In genomic region chr14:79596531-79596930, GRCh38 we compare ENCODE assay signal across 18 cellular contexts.
DNase-seq lines count a peak whose midpoint lies in the region; ATAC-seq and TF ChIP-seq lines count a peak whose summit lies in the region.
"Had no signal": no experiment of that assay in that cellular context is flagged by ENCODE, and none has a peak within 500 bp of the region (broad histone marks: within the 10 kb centered on the region; RNA-seq: fewer than 3 reads in every experiment).

No MANE protein-coding gene starts in this region.

- H2BK120ac ChIP-seq in mesenchymal stem cell (ENCODE audit: low read depth, low read length) = no peak overlapping the region

- no peaks in the 10 kb centered on the region for H3K27me3 ChIP-seq in Caco-2 (replicated peaks; ENCODE audit: control insufficient read depth, insufficient read depth, low read length)
- H3K27me3 ChIP-seq in mesenchymal stem cell (ENCODE audit: control insufficient read depth in 1 of 2, insufficient read depth in 1 of 2, low read length in 2 of 2) = peaks cover 0 to 2% of the 10 kb centered on the region in 2 experiments
- H3K27me3 ChIP-seq in naive thymus-derived CD4-positive, alpha-beta T cell (ENCODE audit: control insufficient read depth in 2 of 2, insufficient read depth in 2 of 2, low read length in 2 of 2) = no peaks in the 10 kb centered on the region
- H3K27me3 ChIP-seq: testis had no signal

- no peaks in the 10 kb centered on the region for H3K79me1 ChIP-seq in mesenchymal stem cell (replicated peaks; ENCODE audit: low read length, poor library complexity, severe bottlenecking)

- peaks cover 8% of the 10 kb centered on the region for H3K4me1 Mint-ChIP-seq in Caco-2 (ENCODE audit: low read depth, unreplicated experiment)
- H3K4me1 Mint-ChIP-seq in naive thymus-derived CD4-positive, alpha-beta T cell = no peaks in the 10 kb centered on the region
- H3K4me1 Mint-ChIP-seq: natural killer cell had no signal

- H3K14ac ChIP-seq in mesenchymal stem cell (ENCODE audit: low read length in 2 of 2) = no peak overlapping the region

- H3K27ac Mint-ChIP-seq in Caco-2 (ENCODE audit: unreplicated experiment) = peak overlapping the region; percentile 68
- H3K27ac Mint-ChIP-seq in naive thymus-derived CD4-positive, alpha-beta T cell = no peak overlapping the region
- H3K27ac Mint-ChIP-seq: natural killer cell had no signal

- no peak overlapping the region for H3K4me2 ChIP-seq in mesenchymal stem cell (ENCODE audit: low read length, poor library complexity, severe bottlenecking)

- H3K4me3 Mint-ChIP-seq in Caco-2 (ENCODE audit: unreplicated experiment) = no peak overlapping the region
- no peak overlapping the region for H3K4me3 Mint-ChIP-seq in naive thymus-derived CD4-positive, alpha-beta T cell
- H3K4me3 Mint-ChIP-seq: H9, natural killer cell had no signal

- no peak overlapping the region for H4K91ac ChIP-seq in mesenchymal stem cell (ENCODE audit: low read length)

- 25% methylated on average over 4 of the region's 4 CpGs for whole genome bisulfite sequencing in mesenchymal stem cell

- peaks cover 7% of the 10 kb centered on the region for H3K36me3 Mint-ChIP-seq in Caco-2 (ENCODE audit: insufficient read depth, unreplicated experiment)
- no peaks in the 10 kb centered on the region for H3K36me3 Mint-ChIP-seq in naive thymus-derived CD4-positive, alpha-beta T cell
- H3K36me3 Mint-ChIP-seq: natural killer cell had no signal

- no peak overlapping the region for H3K4me3 ChIP-seq in Caco-2 (ENCODE audit: low read depth, low read length)
- no peak overlapping the region for H3K4me3 ChIP-seq in cardiac fibroblast (replicated peaks in 1 of 2; ENCODE audit: low read depth in 2 of 2, low read length in 2 of 2)
- no peak overlapping the region for H3K4me3 ChIP-seq in mesenchymal stem cell (ENCODE audit: insufficient read depth in 1 of 2, low read depth in 1 of 2, low read length in 2 of 2)
- H3K4me3 ChIP-seq in naive thymus-derived CD4-positive, alpha-beta T cell (ENCODE audit: low read length) = no peak overlapping the region
- H3K4me3 ChIP-seq: prostate gland, testis had no signal

- CTCF ChIA-PET in Caco-2 (lab: Charles Lee) = no interaction called here
- CTCF ChIA-PET in naive thymus-derived CD4-positive, alpha-beta T cell (lab: Charles Lee) = no interaction called here

- no peak overlapping the region for H4K8ac ChIP-seq in mesenchymal stem cell (ENCODE audit: low read length)

- H3K27me3 Mint-ChIP-seq in Caco-2 (ENCODE audit: insufficient read depth, unreplicated experiment) = no peaks in the 10 kb centered on the region
- no peaks in the 10 kb centered on the region for H3K27me3 Mint-ChIP-seq in naive thymus-derived CD4-positive, alpha-beta T cell

- H2AK5ac ChIP-seq in mesenchymal stem cell (ENCODE audit: low read length, severe bottlenecking) = no peak overlapping the region

- H2BK15ac ChIP-seq in mesenchymal stem cell (ENCODE audit: low read depth, poor library complexity, severe bottlenecking) = no peak overlapping the region

- peak overlapping the region; percentile 86 for H3K27ac ChIP-seq in mesenchymal stem cell (ENCODE audit: low read length, poor library complexity, severe bottlenecking)
- H3K27ac ChIP-seq in naive thymus-derived CD4-positive, alpha-beta T cell (ENCODE audit: low read depth, low read length) = no peak overlapping the region
- H3K27ac ChIP-seq: prostate gland, testis had no signal

- DNase-seq in Caco-2 (peak; percentile 67 to 73), LoVo (ENCODE audit: low spot score) (peak; percentile 46), cardiac fibroblast (ENCODE audit: low read depth in 2 of 2) (peak; percentile 68 to 78), mesenchymal stem cell (peak; percentile 56), NCI-H2107 (lab: John Stamatoyannopoulos, UW) (no peak), RPMI8226 (no peak)
- no peak for DNase-seq in naive thymus-derived CD4-positive, alpha-beta T cell
- DNase-seq: activated gamma-delta T cell treated with Interleukin-2 at 50 U/mL for 16 hours, aorta, C1 segment of cervical spinal cord, H9, mammary epithelial cell, natural killer cell, NCI-H187, SIG-M5, testis had no signal

- BruUV-seq in Caco-2 (replicated peaks; lab: Mats Ljungman, UMichigan) = no TSS peak

- H3K23ac ChIP-seq in mesenchymal stem cell (ENCODE audit: low read length in 2 of 2) = no peak overlapping the region

- H3K9me3 ChIP-seq in Caco-2 = peaks cover 24% of the 10 kb centered on the region
- no peaks in the 10 kb centered on the region for H3K9me3 ChIP-seq in mesenchymal stem cell (ENCODE audit: control insufficient read depth, low read length)
- no peaks in the 10 kb centered on the region for H3K9me3 ChIP-seq in naive thymus-derived CD4-positive, alpha-beta T cell (ENCODE audit: control insufficient read depth in 2 of 3, low read length in 3 of 3)
- H3K9me3 ChIP-seq: prostate gland, testis had no signal

- no peak for TF ChIP-seq CTCF in Caco-2 (IDR thresholded peaks at IDR 0.05; ENCODE audit: insufficient read depth in 1 of 2, low read depth in 1 of 2, low read length in 1 of 2, severe bottlenecking in 1 of 2, unreplicated experiment in 1 of 2)
- TF ChIP-seq CTCF in cardiac fibroblast (IDR thresholded peaks at IDR 0.05; ENCODE audit: low read depth, low read length) = no peak

- no peak overlapping the region for H3K4ac ChIP-seq in mesenchymal stem cell (ENCODE audit: low read depth in 1 of 2, low read length in 2 of 2)

- H2AFZ ChIP-seq in mesenchymal stem cell (ENCODE audit: low read depth, low read length) = no peak overlapping the region

- peaks cover 23% of the 10 kb centered on the region for H3K9me3 Mint-ChIP-seq in Caco-2 (ENCODE audit: unreplicated experiment)
- H3K9me3 Mint-ChIP-seq in naive thymus-derived CD4-positive, alpha-beta T cell = peaks cover 0 to 2% (median 0%) of the 10 kb centered on the region in 11 donors

- no peak for ATAC-seq in HG03520 (IDR thresholded peaks at IDR 0.05; ENCODE audit: unreplicated experiment)
- ATAC-seq in naive thymus-derived CD4-positive, alpha-beta T cell = no peak
- ATAC-seq: natural killer cell had no signal

- intact Hi-C loops in Caco-2 (cut with micrococcal nuclease; ENCODE audit: unreplicated experiment) = loop anchor here (1.0 kb wide), 1 partner anchor 44 kb away; no protein-coding TSS in a partner anchor
- intact Hi-C loops in naive thymus-derived CD4-positive, alpha-beta T cell (cut with micrococcal nuclease) = no loop called here

- no peak overlapping the region for H2BK12ac ChIP-seq in mesenchymal stem cell (ENCODE audit: low read length in 2 of 2)

- H3K4me1 ChIP-seq in Caco-2 (peaks cover 30% of the 10 kb centered on the region), mesenchymal stem cell (ENCODE audit: control insufficient read depth, insufficient read depth, low read depth, low read length) (no peaks in the 10 kb centered on the region)
- H3K4me1 ChIP-seq in naive thymus-derived CD4-positive, alpha-beta T cell (ENCODE audit: control insufficient read depth in 2 of 2, insufficient read depth in 2 of 2, low read length in 2 of 2) = no peaks in the 10 kb centered on the region
- H3K4me1 ChIP-seq: prostate gland had no signal

- no peak overlapping the region for H3K9ac ChIP-seq in mesenchymal stem cell (ENCODE audit: low read length)

- POLR2A ChIA-PET in Caco-2 (lab: Charles Lee) = no interaction called here
- POLR2A ChIA-PET in naive thymus-derived CD4-positive, alpha-beta T cell (lab: Charles Lee) = no interaction called here

- H3K36me3 ChIP-seq in Caco-2 (ENCODE audit: control insufficient read depth, insufficient read depth, low read length) = no peaks in the 10 kb centered on the region
- H3K36me3 ChIP-seq in mesenchymal stem cell (ENCODE audit: control insufficient read depth in 1 of 2, insufficient read depth in 2 of 2, low read depth in 1 of 2, low read length in 2 of 2) = no peaks in the 10 kb centered on the region
- H3K36me3 ChIP-seq in naive thymus-derived CD4-positive, alpha-beta T cell (ENCODE audit: control insufficient read depth in 2 of 3, insufficient read depth in 3 of 3, low read length in 3 of 3) = no peaks in the 10 kb centered on the region
- H3K36me3 ChIP-seq: prostate gland had no signal

- no peak overlapping the region for H2BK5ac ChIP-seq in mesenchymal stem cell (ENCODE audit: low read depth, low read length, poor library complexity, severe bottlenecking)

- no peak overlapping the region for H3K18ac ChIP-seq in mesenchymal stem cell (ENCODE audit: low read depth in 1 of 2, low read length in 2 of 2)

Comparison
In these comparisons a context has a peak if more than half of its experiments do, and no peak if none do; other contexts are left out.
1. DNase-seq: peak in Caco-2 (2 of 2), LoVo (single experiment), cardiac fibroblast (2 of 2) and mesenchymal stem cell (single experiment); none in NCI-H2107 (single experiment), RPMI8226 (single experiment) and naive thymus-derived CD4-positive, alpha-beta T cell (0 of 9).